22 cellular contexts compared by ENCODE assay signal in the genomic region with DNA sequence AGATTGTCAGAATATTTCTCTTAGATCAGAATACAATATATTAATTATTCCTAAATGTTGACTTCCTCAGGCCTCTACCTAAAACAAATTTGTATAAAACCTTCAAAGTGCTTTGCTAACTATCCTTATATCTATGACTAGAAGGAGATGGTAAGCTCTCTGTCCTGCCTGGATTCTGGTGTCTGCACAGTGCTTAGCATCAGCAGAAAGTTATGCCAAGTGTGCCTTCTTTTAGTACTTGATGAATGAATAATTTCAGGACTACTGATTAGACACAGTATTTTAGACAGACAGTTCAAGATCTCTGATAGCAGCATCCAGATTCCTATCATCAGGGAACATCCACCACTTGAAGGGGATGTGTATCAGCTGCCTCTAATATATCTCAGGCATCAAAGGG.
"Had no signal": no experiment of that assay in that cellular context is flagged by ENCODE, and none has a peak within 500 bp of the region (broad histone marks: within the 10 kb centered on the region; RNA-seq: fewer than 3 reads in every experiment).

No MANE protein-coding gene starts in this region.

- H3K4me3 ChIP-seq: colonic mucosa, heart right ventricle, left lung, ovary, suprapubic skin, tibial nerve had no signal

- DNase-seq: activated CD4-positive, alpha-beta T cell treated with anti-CD3 and anti-CD28 coated beads for 36 hours; activated CD4-positive, CD25-positive, alpha-beta regulatory T cell; activated naive CD4-positive, alpha-beta T cell; activated T-cell treated with anti-CD3 and anti-CD28 coated beads for 4 hours; activated T-cell treated with anti-CD3 and anti-CD28 coated beads, Interleukin-2, amount 50 U/mL, for 72 hours; cerebellar nuclear complex; colonic mucosa; effector CD8-positive, alpha-beta T cell; erythroblast; heart right ventricle; left lung; naive B cell; nephron progenitor cell; ovary; retina; stimulated activated CD4-positive, alpha-beta T cell treated with anti-CD3 and anti-CD28 coated beads, Interleukin-15, amount 100 ng/mL, for 24 hours; stimulated activated CD4-positive, alpha-beta T cell treated with anti-CD3 and anti-CD28 coated beads, Interleukin-2, amount 100 ng/mL, for 24 hours; stimulated activated naive CD4-positive, alpha-beta T cell; T-helper 1 cell had no signal

- H3K36me3 ChIP-seq: colonic mucosa, heart right ventricle, left lung, ovary, suprapubic skin, tibial nerve had no signal

- H3K27ac ChIP-seq: colonic mucosa, ovary, tibial nerve had no signal

- ATAC-seq: activated CD4-positive, alpha-beta T cell treated with anti-CD3 and anti-CD28 coated beads for 36 hours; activated naive CD4-positive, alpha-beta T cell treated with anti-CD3 and anti-CD28 coated beads, Interleukin-2, amount 50 U/mL, for 72 hours; activated T-cell treated with anti-CD3 and anti-CD28 coated beads, Interleukin-2, amount 50 U/mL, for 72 hours; left lung had no signal

- H3K4me1 ChIP-seq: colonic mucosa, left lung, tibial nerve had no signal

- H3K27me3 ChIP-seq: colonic mucosa, heart right ventricle, left lung, ovary, suprapubic skin, tibial nerve had no signal

- H3K9me3 ChIP-seq: colonic mucosa, ovary, suprapubic skin, tibial nerve had no signal
